18 cellular contexts compared by ENCODE assay signal in the genomic region with DNA sequence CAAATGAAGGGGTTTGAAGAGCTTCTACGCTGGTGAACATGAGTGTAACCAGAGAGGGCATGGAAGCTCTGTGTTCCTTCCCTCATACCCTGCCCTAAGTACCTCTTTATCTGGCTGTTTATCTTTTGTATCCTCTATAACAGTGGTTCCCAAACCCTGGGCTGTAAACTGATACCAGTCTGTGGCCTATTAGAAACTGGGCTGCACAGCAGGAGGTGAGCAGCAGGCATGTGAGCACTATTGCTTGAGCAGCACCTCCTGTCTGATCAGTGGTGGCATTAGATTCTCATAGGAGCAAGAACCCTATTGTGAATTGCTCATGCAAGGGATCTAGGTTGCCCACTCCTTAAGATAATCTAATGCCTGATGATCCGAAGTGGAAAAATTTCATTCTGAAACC.
"Had no signal": no experiment of that assay in that cellular context is flagged by ENCODE, and none has a peak within 500 bp of the region (broad histone marks: within the 10 kb centered on the region; RNA-seq: fewer than 3 reads in every experiment).

No MANE protein-coding gene starts in this region.

- ATAC-seq: foreskin keratinocyte, gastroesophageal sphincter, heart left ventricle, left cardiac atrium, left lung, left ventricle myocardium superior, lower lobe of right lung, mucosa of descending colon had no signal

- H3K27ac Mint-ChIP-seq: mesothelial cell of epicardium, naive B cell had no signal

- H3K9me3 ChIP-seq: esophagus muscularis mucosa, gastroesophageal sphincter, left lung, lower lobe of right lung, mucosa of descending colon had no signal

- H3K27me3 ChIP-seq: esophagus muscularis mucosa, foreskin keratinocyte, gastroesophageal sphincter, heart left ventricle, left lung had no signal

- H3K36me3 Mint-ChIP-seq: mesothelial cell of epicardium, naive B cell had no signal

- H3K4me3 ChIP-seq: coronary artery, dorsolateral prefrontal cortex, esophagus muscularis mucosa, gastroesophageal sphincter, heart left ventricle, left lung, lower lobe of right lung, mucosa of descending colon had no signal

- H3K4me1 ChIP-seq: esophagus muscularis mucosa, gastroesophageal sphincter, left lung, lower lobe of right lung had no signal

- H3K4me3 Mint-ChIP-seq: mesothelial cell of epicardium, naive B cell had no signal

- DNase-seq: dermis blood vessel endothelial cell; dorsolateral prefrontal cortex; effector CD4-positive, alpha-beta T cell; effector memory CD4-positive, alpha-beta T cell; foreskin keratinocyte; heart left ventricle; hippocampal formation; left cardiac atrium; left lung; left ventricle myocardium superior; lower lobe of right lung; mesenchymal stem cell; mucosa of descending colon; naive B cell had no signal

- H3K27me3 Mint-ChIP-seq: naive B cell had no signal

- H3K36me3 ChIP-seq: esophagus muscularis mucosa, gastroesophageal sphincter, heart left ventricle, left lung, lower lobe of right lung had no signal

- H3K27ac ChIP-seq: coronary artery, dorsolateral prefrontal cortex, esophagus muscularis mucosa, foreskin keratinocyte, gastroesophageal sphincter, heart left ventricle, left lung, lower lobe of right lung had no signal

- H3K4me1 Mint-ChIP-seq: mesothelial cell of epicardium, naive B cell had no signal
